In genomic region chr9:135971892-135972291, GRCh38 we compare ENCODE assay signal across 8 cellular contexts. TPM values are rescaled to one million over a fixed set of nuclear protein-coding genes. Genes with fewer than 3 reads are reported as not detected.
A peak's percentile ranks its signal among the peaks of the same experiment; 100 is the strongest.
DNase-seq lines count a peak whose midpoint lies in the region; ATAC-seq and TF ChIP-seq lines count a peak whose summit lies in the region.

No MANE protein-coding gene starts in this region.

- no peaks in the 10 kb centered on the region for H3K9me3 ChIP-seq in CD8-positive, alpha-beta T cell (ENCODE audit: low read length)
- H3K9me3 ChIP-seq in liver (ENCODE audit: control insufficient read depth in 4 of 4, low read length in 3 of 4): no peaks in the 10 kb centered on the region

- H3K9me3 Mint-ChIP-seq in CD8-positive, alpha-beta T cell: no peaks in the 10 kb centered on the region
- H3K9me3 Mint-ChIP-seq in activated T-helper 17 cell treated with anti-CD3 and anti-CD28 coated beads, Interleukin-2, amount 50 U/mL, for 72 hours: no peaks in the 10 kb centered on the region

- no peak overlapping the region for H3K4me3 ChIP-seq in CD8-positive, alpha-beta T cell (ENCODE audit: low read depth, low read length)
- H3K4me3 ChIP-seq in liver (ENCODE audit: low read depth in 1 of 3, low read length in 3 of 3): no peak overlapping the region

- DNase-seq in CD8-positive, alpha-beta T cell: peak in 4 of 7 experiments; percentile 16 to 68 (median 46)
- DNase-seq in NCI-H2029 (lab: John Stamatoyannopoulos, UW): peak; percentile 28
- no peak for DNase-seq in NCI-H82 treated with DMSO at 0.1 percent for 48 hours (lab: John Stamatoyannopoulos, UW; ENCODE audit: unreplicated experiment)
- no peak for DNase-seq in cerebellar nuclear complex (lab: John Stamatoyannopoulos, UW)
- DNase-seq in GM20000 (ENCODE audit: low spot score): no peak

- H3K36me3 ChIP-seq in CD8-positive, alpha-beta T cell (ENCODE audit: insufficient read depth, low read length): no peaks in the 10 kb centered on the region
- no peaks in the 10 kb centered on the region for H3K36me3 ChIP-seq in liver (ENCODE audit: control insufficient read depth in 4 of 4, insufficient read depth in 3 of 4, low read depth in 1 of 4, low read length in 3 of 4)

- ATAC-seq in CD8-positive, alpha-beta T cell: peak; percentile 60
- peak; percentile 35 for ATAC-seq in activated T-helper 17 cell treated with anti-CD3 and anti-CD28 coated beads, Interleukin-2, amount 50 U/mL, for 72 hours (replicated peaks)
- no peak for ATAC-seq in GM21447 (IDR thresholded peaks at IDR 0.05; ENCODE audit: unreplicated experiment)

- no peaks in the 10 kb centered on the region for H3K36me3 Mint-ChIP-seq in CD8-positive, alpha-beta T cell
- H3K36me3 Mint-ChIP-seq in activated T-helper 17 cell treated with anti-CD3 and anti-CD28 coated beads, Interleukin-2, amount 50 U/mL, for 72 hours (ENCODE audit: low read depth): no peaks in the 10 kb centered on the region

- no peak overlapping the region for H3K27ac ChIP-seq in CD8-positive, alpha-beta T cell (ENCODE audit: low read depth, low read length)
- H3K27ac ChIP-seq in liver (ENCODE audit: low read depth in 1 of 2, low read length in 2 of 2): no peak overlapping the region

- peaks cover 6% of the 10 kb centered on the region for H3K4me1 Mint-ChIP-seq in CD8-positive, alpha-beta T cell (ENCODE audit: low read depth)
- peaks cover 13% of the 10 kb centered on the region for H3K4me1 Mint-ChIP-seq in activated T-helper 17 cell treated with anti-CD3 and anti-CD28 coated beads, Interleukin-2, amount 50 U/mL, for 72 hours

- H3K27me3 Mint-ChIP-seq in CD8-positive, alpha-beta T cell (ENCODE audit: low read depth): peaks cover 2% of the 10 kb centered on the region
- H3K27me3 Mint-ChIP-seq in activated T-helper 17 cell treated with anti-CD3 and anti-CD28 coated beads, Interleukin-2, amount 50 U/mL, for 72 hours: peaks cover 3% of the 10 kb centered on the region

- H3K27ac Mint-ChIP-seq in CD8-positive, alpha-beta T cell: no peak overlapping the region
- no peak overlapping the region for H3K27ac Mint-ChIP-seq in activated T-helper 17 cell treated with anti-CD3 and anti-CD28 coated beads, Interleukin-2, amount 50 U/mL, for 72 hours

- intact Hi-C loops in CD8-positive, alpha-beta T cell (cut with DNase I, micrococcal nuclease): no loop called here

- POLR2A ChIA-PET in CD8-positive, alpha-beta T cell (lab: Charles Lee): no interaction called here

- 36% methylated on average over 13 of the region's 13 CpGs for WGBS in liver

- CTCF ChIA-PET in CD8-positive, alpha-beta T cell (lab: Charles Lee): no interaction called here

- no peaks in the 10 kb centered on the region for H3K27me3 ChIP-seq in CD8-positive, alpha-beta T cell (ENCODE audit: insufficient read depth, low read length)
- H3K27me3 ChIP-seq in liver (ENCODE audit: control insufficient read depth in 4 of 4, insufficient read depth in 4 of 4, low read length in 3 of 4): no peaks in the 10 kb centered on the region

- H3K4me3 Mint-ChIP-seq in CD8-positive, alpha-beta T cell: no peak overlapping the region
- no peak overlapping the region for H3K4me3 Mint-ChIP-seq in activated T-helper 17 cell treated with anti-CD3 and anti-CD28 coated beads, Interleukin-2, amount 50 U/mL, for 72 hours

- no peak for TF ChIP-seq CTCF in CD8-positive, alpha-beta T cell (IDR thresholded peaks at IDR 0.05)
- no peak for TF ChIP-seq CTCF in liver (IDR thresholded peaks at IDR 0.05; ENCODE audit: low read depth, low read length, missing input control)
- TF ChIP-seq CTCF in GM20000 (IDR thresholded peaks at IDR 0.05; ENCODE audit: extremely low read depth, missing control alignments): no peak

- no peak overlapping the region for H3K9ac ChIP-seq in liver (ENCODE audit: low read depth in 1 of 2, low read length in 2 of 2)

- TF ChIP-seq RAD21 in liver (IDR thresholded peaks at IDR 0.05): peak in 1 of 2 donors; percentile 39

- peaks cover 9% of the 10 kb centered on the region for H3K4me1 ChIP-seq in CD8-positive, alpha-beta T cell (ENCODE audit: insufficient read depth, low read length)
- peaks cover 0 to 13% (median 6%) of the 10 kb centered on the region in 4 donors for H3K4me1 ChIP-seq in liver (ENCODE audit: control insufficient read depth in 4 of 4, insufficient read depth in 4 of 4, low read length in 3 of 4)

TF ChIP-seq in liver, 16 proteins besides CTCF, POLR2A, EP300 and RAD21:
- TF ChIP-seq SP1 (IDR thresholded peaks at IDR 0.05) (no peak), HNF4A (conservative IDR thresholded peaks at IDR 0.05) (peak in 1 of 2 donors; percentile 59), REST (IDR thresholded peaks at IDR 0.05) (peak; percentile 100)
TF ChIP-seq in liver: peak in this region for 2.

RNA-seq across cellular contexts. Expression of gene UBAC1, which starts 10.7 kb away (rescaled TPM):
- 10 to 100 TPM; 18.5 to 22.0 TPM for total RNA-seq in CD8-positive, alpha-beta T cell
- 10 to 100 TPM; 37.8 to 39.8 TPM for total RNA-seq in activated T-helper 17 cell treated with anti-CD3 and anti-CD28 coated beads, Interleukin-2, amount 50 U/mL, for 72 hours
- 100 to 1,000 TPM in 1 of 2 donors, 10 to 100 TPM in 1; 16.4 to 115 TPM for total RNA-seq in liver
- polyA plus RNA-seq in liver: 10 to 100 TPM; 16.2 to 16.4 TPM

Comparison
In these comparisons a context has a peak if more than half of its experiments do, and no peak if none do; other contexts are left out.
1. DNase-seq: peak in CD8-positive, alpha-beta T cell (4 of 7) and NCI-H2029 (single experiment); none in NCI-H82 treated with DMSO at 0.1 percent for 48 hours (single experiment), cerebellar nuclear complex (0 of 2) and GM20000 (single experiment).